Comparison of ENCODE assay signal across 8 cellular contexts in genomic region chr7:149883452-149883861, GRCh38. TPM values are rescaled to one million over a fixed set of nuclear protein-coding genes. Genes with fewer than 3 reads are reported as not detected.
DNase-seq lines count a peak whose midpoint lies in the region; ATAC-seq, FAIRE-seq and TF ChIP-seq lines count a peak whose summit lies in the region.

No MANE protein-coding gene starts in this region.

- 6% methylated on average over 12 of the region's 12 CpGs for WGBS in K562 (ENCODE audit: insufficient coverage, low coverage, missing lambda C conversion rate)
- WGBS in spleen, 5 donors: 26 to 32% (median 29%) methylated on average over 12 of the region's 12 CpGs

- H3K9me1 ChIP-seq in K562 (ENCODE audit: control insufficient read depth, insufficient read depth, low read length): no peaks in the 10 kb centered on the region

- peak overlapping the region in 2 of 3 donors; percentile 32 to 33 for H3K27ac Mint-ChIP-seq in CD4-positive, CD25-positive, alpha-beta regulatory T cell

- in situ Hi-C loops in K562 (cut with MboI): no loop called here

- POLR2A ChIA-PET in K562 (lab: Yijun Ruan, JAX): interaction anchor here (0.7 to 2.1 kb wide), 4 partner anchors 8 to 221 kb away, joined by 3 to 7 read pairs (median 5); no protein-coding TSS in a partner anchor

- peaks cover 0 to 21% (median 13%) of the 10 kb centered on the region in 4 donors for H3K4me1 Mint-ChIP-seq in CD4-positive, CD25-positive, alpha-beta regulatory T cell

- peak in 2 of 3 donors; percentile 44 to 74 for DNase-seq in CD4-positive, CD25-positive, alpha-beta regulatory T cell
- DNase-seq in GM19239 (ENCODE audit: insufficient read length, low spot score): no peak
- peak; percentile 60 for DNase-seq in LHCN-M2 (ENCODE audit: low read depth)
- peak; percentile 66 for DNase-seq in RKO (ENCODE audit: low spot score)
- DNase-seq in K562 (ENCODE audit: extremely low read depth in 1 of 4, low spot score in 3 of 4): peak; percentile 69 to 85 (median 76)
- DNase-seq in inferior parietal cortex (ENCODE audit: extremely low spot score): peak; percentile 82
- no peak for DNase-seq in spleen

- no peaks in the 10 kb centered on the region for H3K27me3 ChIP-seq in CD4-positive, CD25-positive, alpha-beta regulatory T cell (ENCODE audit: control insufficient read depth, insufficient read depth, low read length)
- H3K27me3 ChIP-seq in K562 (ENCODE audit: control insufficient read depth in 2 of 2, insufficient read depth in 2 of 2, low read length in 2 of 2): peaks cover 21 to 44% of the 10 kb centered on the region in 2 experiments; a peak in 4 of 5 replicates
- H3K27me3 ChIP-seq in spleen (replicated peaks in 1 of 7): no peaks in the 10 kb centered on the region

- CTCF ChIA-PET in K562 (lab: Yijun Ruan, JAX; ENCODE audit: low intra/inter-chr PET ratio): no interaction called here

- H3K4me1 ChIP-seq in CD4-positive, CD25-positive, alpha-beta regulatory T cell (ENCODE audit: control insufficient read depth, insufficient read depth, low read length, poor library complexity, severe bottlenecking): no peaks in the 10 kb centered on the region
- H3K4me1 ChIP-seq in K562 (replicated peaks in 1 of 2; ENCODE audit: control insufficient read depth in 2 of 2, insufficient read depth in 2 of 2, low read length in 2 of 2) (peaks cover 10 to 16% of the 10 kb centered on the region in 2 experiments), spleen (peaks cover 4 to 33% (median 11%) of the 10 kb centered on the region in 6 donors)

- no peaks in the 10 kb centered on the region for H3K27me3 Mint-ChIP-seq in CD4-positive, CD25-positive, alpha-beta regulatory T cell

- no peak overlapping the region for H3K27ac ChIP-seq in CD4-positive, CD25-positive, alpha-beta regulatory T cell (ENCODE audit: insufficient read depth, low read length, poor library complexity, severe bottlenecking)
- H3K27ac ChIP-seq in K562 (ENCODE audit: extremely low read depth, low read depth, low read length) (no peak overlapping the region), spleen (no peak overlapping the region)

- H4K20me1 ChIP-seq in K562 (replicated peaks; ENCODE audit: control insufficient read depth, insufficient read depth, low read length): peaks cover 11% of the 10 kb centered on the region; the same call in 1 of the 2 replicates

- peak overlapping the region in 1 of 4 donors; percentile 28 for H3K4me3 Mint-ChIP-seq in CD4-positive, CD25-positive, alpha-beta regulatory T cell

- no peak overlapping the region for H3K9ac ChIP-seq in K562 (ENCODE audit: insufficient read depth in 1 of 2, low read depth in 2 of 2, low read length in 2 of 2)

- H3K9me3 ChIP-seq in CD4-positive, CD25-positive, alpha-beta regulatory T cell (ENCODE audit: control insufficient read depth in 2 of 2, low read length in 2 of 2): no peaks in the 10 kb centered on the region
- H3K9me3 ChIP-seq in K562 (replicated peaks; ENCODE audit: control insufficient read depth, insufficient read depth, low read depth, low read length) (no peaks in the 10 kb centered on the region), spleen (no peaks in the 10 kb centered on the region)

- H3K79me2 ChIP-seq in K562 (ENCODE audit: control insufficient read depth, insufficient read depth, low read length): no peaks in the 10 kb centered on the region

- peaks cover 37% of the 10 kb centered on the region for H3K36me3 Mint-ChIP-seq in CD4-positive, CD25-positive, alpha-beta regulatory T cell

- TF ChIP-seq CTCF in K562 (IDR thresholded peaks at IDR 0.05 in 2 of 3, conservative IDR thresholded peaks at IDR 0.05 in 1 of 3; ENCODE audit: insufficient read depth in 2 of 3, low read depth in 1 of 3, low read length in 3 of 3) (peak; percentile 93 to 98 (median 94)), spleen (IDR thresholded peaks at IDR 0.05 in 8 of 11, conservative IDR thresholded peaks at IDR 0.05 in 3 of 11) (peak; percentile 16 to 74 (median 57))

- no peaks in the 10 kb centered on the region for H3K9me3 Mint-ChIP-seq in CD4-positive, CD25-positive, alpha-beta regulatory T cell

- TF ChIP-seq EP300 in K562 (IDR thresholded peaks at IDR 0.05; ENCODE audit: low read length): no peak

- no TSS peak for BruUV-seq in K562 (replicated peaks; lab: Mats Ljungman, UMichigan)

- peak overlapping the region; percentile 41; the same call in 1 of the 2 replicates for H2AFZ ChIP-seq in K562 (ENCODE audit: low read depth, low read length)

- H3K4me2 ChIP-seq in K562 (ENCODE audit: insufficient read depth, low read length): peak overlapping the region; percentile 55

- intact Hi-C loops in K562 (cut with micrococcal nuclease): loop anchor here (5.0 kb wide), 2 partner anchors 164 to 394 kb away; no protein-coding TSS in a partner anchor
- intact Hi-C loops in spleen (cut with DNase I; ENCODE audit: low total_unique reads): no loop called here

- peak; percentile 67 for FAIRE-seq in GM19239 (lab: Jason Lieb, UNC)
- peak; percentile 98 for FAIRE-seq in K562 (lab: Jason Lieb, UNC)

- peak; percentile 67 to 68 for ATAC-seq in CD4-positive, CD25-positive, alpha-beta regulatory T cell (ENCODE audit: low read depth in 2 of 2)
- ATAC-seq in K562: peak; percentile 96
- no peak for ATAC-seq in HG02970 (IDR thresholded peaks at IDR 0.05; ENCODE audit: low FRiP score, unreplicated experiment)

- peak; percentile 82 to 88 for TF ChIP-seq RAD21 in K562 (CRISPR knock-in tag; conservative IDR thresholded peaks at IDR 0.05 in 1 of 2, IDR thresholded peaks at IDR 0.05 in 1 of 2)

- H3K36me3 ChIP-seq in CD4-positive, CD25-positive, alpha-beta regulatory T cell (ENCODE audit: control insufficient read depth, insufficient read depth, low read length): peaks cover 19% of the 10 kb centered on the region
- H3K36me3 ChIP-seq in K562 (ENCODE audit: control insufficient read depth, insufficient read depth, low read length): no peaks in the 10 kb centered on the region
- peaks cover 0 to 28% (median 8%) of the 10 kb centered on the region in 6 donors for H3K36me3 ChIP-seq in spleen

- H3K4me3 ChIP-seq in CD4-positive, CD25-positive, alpha-beta regulatory T cell (ENCODE audit: low read depth, low read length): no peak overlapping the region
- no peak overlapping the region for H3K4me3 ChIP-seq in K562
- no peak overlapping the region for H3K4me3 ChIP-seq in spleen

- TF ChIP-seq POLR2A in K562 (conservative IDR thresholded peaks at IDR 0.05) (no peak), spleen (IDR thresholded peaks at IDR 0.05) (no peak)

TF ChIP-seq in K562, 482 proteins besides CTCF, POLR2A, EP300 and RAD21 (continues in another document):
- TF ChIP-seq XRCC5 (IDR thresholded peaks at IDR 0.05; ENCODE audit: low read depth, low read length) (peak; percentile 76), ZNF584 (CRISPR knock-in tag; IDR thresholded peaks at IDR 0.05; ENCODE audit: low read depth) (no peak), CBX3 (IDR thresholded peaks at IDR 0.05; ENCODE audit: borderline replicate concordance in 1 of 2, low read length in 2 of 2) (peak in 1 of 2 experiments; percentile 3; a peak in 1 of 3 replicates), ZNF384 (IDR thresholded peaks at IDR 0.05; ENCODE audit: low read depth, low read length) (peak; percentile 95)

RNA-seq across cellular contexts. Expression of gene ATP6V0E2, which starts 9.7 kb away (rescaled TPM):
- total RNA-seq in CD4-positive, CD25-positive, alpha-beta regulatory T cell: 45.9 TPM
- 100 to 1,000 TPM; 150 to 183 (median 164) TPM for polyA plus RNA-seq in CD4-positive, CD25-positive, alpha-beta regulatory T cell
- 3.8 and 6.9 TPM in 2 replicates for total RNA-seq in LHCN-M2 (2014; rRNA removed)
- polyA plus RNA-seq in LHCN-M2 (2012): 9.5 TPM
- total RNA-seq in K562 (2011; cell fraction: chromatin; rRNA removed; ENCODE audit: low replicate concordance): 4.1 and 8.3 TPM in 2 replicates
- total RNA-seq in K562 (2011; cell fraction: nucleolus; rRNA removed): 11.3 and 12.5 TPM in 2 replicates
- 10.7 and 14.9 TPM in 2 replicates for total RNA-seq in K562 (2011; cell fraction: nucleoplasm; rRNA removed)
- 15.2 and 20.7 TPM in 2 replicates for total RNA-seq in K562 (2014; rRNA removed)
- 4.0 and 4.7 TPM in 2 replicates for total RNA-seq in K562 (2014; rRNA removed; fragmentation: Illumina TruSeq; extraction: Trizol)
- 11.8 and 13.3 TPM in 2 replicates for total RNA-seq in K562 (2015; rRNA removed; fragmentation: Illumina TruSeq; extraction: Trizol)
- total RNA-seq in K562 (2021): 17.8 and 18.5 TPM in 2 replicates
- 7.1 and 16.0 TPM in 2 replicates for polyA plus RNA-seq in K562 (2011; rRNA removed)
- 33.4 and 58.2 TPM in 2 replicates for polyA plus RNA-seq in K562 (2011; cell fraction: cytosol; rRNA removed)
- polyA plus RNA-seq in K562 (2011; cell fraction: nucleus; rRNA removed): 12.9 and 16.7 TPM in 2 replicates
- 19.5 and 22.0 TPM in 2 replicates for polyA plus RNA-seq in K562 (2012)
- polyA plus RNA-seq in K562 (2014; fragmentation: Illumina TruSeq; extraction: Trizol): 12.8 and 17.0 TPM in 2 replicates
- polyA plus RNA-seq in K562 (2014; fragmentation: Nextera tagmentation; extraction: Ambion mirVana): under 1 TPM; 0.55 to 0.63 TPM
- polyA plus RNA-seq in K562 (2014; rRNA removed): 10.9 and 14.4 TPM in 2 replicates
- polyA minus RNA-seq in K562 (2011; rRNA and poly(A)+ RNA removed): 4.0 and 5.8 TPM in 2 replicates
- polyA minus RNA-seq in K562 (2011; cell fraction: cytosol; rRNA and poly(A)+ RNA removed): 11.0 and 19.7 TPM in 2 replicates
- polyA minus RNA-seq in K562 (2011; cell fraction: nucleus; rRNA and poly(A)+ RNA removed): 2.6 and 8.4 TPM in 2 replicates
- total RNA-seq in spleen: 10 to 100 TPM; 19.3 to 33.3 (median 28.0) TPM
- 10 to 100 TPM; 23.0 to 35.4 (median 33.4) TPM for polyA plus RNA-seq in spleen

RNA-seq across cellular contexts. Expression of gene ZNF862, which starts 45.3 kb away (rescaled TPM):
- total RNA-seq in CD4-positive, CD25-positive, alpha-beta regulatory T cell: 32.8 TPM
- 1 to 10 TPM; 5.3 to 7.6 (median 6.6) TPM for polyA plus RNA-seq in CD4-positive, CD25-positive, alpha-beta regulatory T cell
- total RNA-seq in LHCN-M2 (2014; rRNA removed) (3.0 and 11.8 TPM in 2 replicates), K562 (2014; rRNA removed) (1.8 and 3.1 TPM in 2 replicates), K562 (2014; rRNA removed; fragmentation: Illumina TruSeq; extraction: Trizol) (2.2 and 2.5 TPM in 2 replicates), K562 (2015; rRNA removed; fragmentation: Illumina TruSeq; extraction: Trizol) (3.4 and 3.9 TPM in 2 replicates), K562 (2021) (1.8 and 3.2 TPM in 2 replicates), spleen (10 to 100 TPM; 19.0 to 39.8 (median 30.2) TPM)
- 5.9 TPM for polyA plus RNA-seq in LHCN-M2 (2012)
- total RNA-seq in K562 (2011; cell fraction: chromatin; rRNA removed; ENCODE audit: low replicate concordance): 9.2 and 11.5 TPM in 2 replicates
- 5.3 and 7.7 TPM in 2 replicates for total RNA-seq in K562 (2011; cell fraction: nucleolus; rRNA removed)
- total RNA-seq in K562 (2011; cell fraction: nucleoplasm; rRNA removed): 6.3 and 11.7 TPM in 2 replicates
- polyA plus RNA-seq in K562 (2011; rRNA removed) (3.6 and 9.5 TPM in 2 replicates), K562 (2014; fragmentation: Illumina TruSeq; extraction: Trizol) (1.8 TPM in 2 replicates), K562 (2014; fragmentation: Nextera tagmentation; extraction: Ambion mirVana) (1 to 10 TPM; 1.1 to 1.5 TPM), K562 (2014; rRNA removed) (2.4 and 2.6 TPM in 2 replicates), spleen (1 to 10 TPM; 4.4 to 9.9 (median 6.0) TPM)
- 1.7 and 5.3 TPM in 2 replicates for polyA plus RNA-seq in K562 (2011; cell fraction: cytosol; rRNA removed)
- polyA plus RNA-seq in K562 (2011; cell fraction: nucleus; rRNA removed): 21.4 and 31.5 TPM in 2 replicates
- polyA plus RNA-seq in K562 (2012): 1.7 and 8.3 TPM in 2 replicates
- polyA minus RNA-seq in K562 (2011; rRNA and poly(A)+ RNA removed): 1.8 and 7.0 TPM in 2 replicates
- polyA minus RNA-seq in K562 (2011; cell fraction: cytosol; rRNA and poly(A)+ RNA removed): 2.5 and 2.8 TPM in 2 replicates
- polyA minus RNA-seq in K562 (2011; cell fraction: nucleus; rRNA and poly(A)+ RNA removed): 8.2 and 30.1 TPM in 2 replicates

Comparison
In these comparisons a context has a peak if more than half of its experiments do, and no peak if none do; other contexts are left out.
1. DNase-seq: peak in CD4-positive, CD25-positive, alpha-beta regulatory T cell (2 of 3), LHCN-M2 (single experiment), RKO (single experiment), K562 (4 of 4) and inferior parietal cortex (single experiment); none in GM19239 (single experiment) and spleen (single experiment).